In the genomic region with DNA sequence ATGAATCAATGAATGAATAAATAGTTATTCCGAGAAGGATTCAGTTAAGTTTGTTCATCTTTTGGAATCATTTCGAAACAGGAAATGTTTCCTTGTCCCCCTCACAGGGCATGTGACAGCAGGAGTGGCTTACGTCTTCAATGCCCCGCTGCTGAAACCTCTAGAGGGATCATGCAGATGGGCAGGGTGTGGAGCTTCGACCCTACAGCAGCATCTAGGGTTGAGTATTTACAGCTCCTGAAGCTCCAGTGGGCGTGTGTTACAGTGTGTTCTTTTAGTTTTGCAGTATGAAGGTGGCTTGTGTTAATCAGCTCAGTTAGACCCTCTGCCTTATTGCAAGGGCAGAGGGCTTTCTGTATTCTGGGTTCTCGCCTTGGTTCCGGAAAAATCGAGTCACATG, we compare ENCODE assay signal across 19 cellular contexts. TPM values are rescaled to one million over a fixed set of nuclear protein-coding genes. Genes with fewer than 3 reads are reported as not detected.
"Had no signal": no experiment of that assay in that cellular context is flagged by ENCODE, and none has a peak within 500 bp of the region (broad histone marks: within the 10 kb centered on the region; RNA-seq: fewer than 3 reads in every experiment).

No MANE protein-coding gene starts in this region.

- H3K4me3 ChIP-seq: ovary, stomach, vagina had no signal

- H3K27ac Mint-ChIP-seq: activated naive CD4-positive, alpha-beta T cell treated with anti-CD3 and anti-CD28 coated beads, Interleukin-2, amount 10 ng/mL, durations not matched to agents 7 days and 5 days; activated T-helper 17 cell treated with anti-CD3 and anti-CD28 coated beads, Interleukin-2, amount 50 U/mL, for 72 hours; T-helper 17 cell had no signal

- H3K9me3 Mint-ChIP-seq: activated naive CD4-positive, alpha-beta T cell treated with anti-CD3 and anti-CD28 coated beads, Interleukin-2, amount 10 ng/mL, durations not matched to agents 7 days and 5 days; neural crest cell had no signal

- H3K27ac ChIP-seq: ovary, stomach, vagina had no signal

- H3K27me3 ChIP-seq: ovary, stomach, vagina had no signal

- H3K27me3 Mint-ChIP-seq: activated naive CD4-positive, alpha-beta T cell treated with anti-CD3 and anti-CD28 coated beads, Interleukin-2, amount 10 ng/mL, durations not matched to agents 7 days and 5 days; activated T-helper 17 cell treated with anti-CD3 and anti-CD28 coated beads, Interleukin-2, amount 50 U/mL, for 72 hours; central memory CD8-positive, alpha-beta T cell; T-helper 17 cell had no signal

- H3K4me1 Mint-ChIP-seq: activated naive CD4-positive, alpha-beta T cell treated with anti-CD3 and anti-CD28 coated beads, Interleukin-2, amount 10 ng/mL, durations not matched to agents 7 days and 5 days; activated T-helper 17 cell treated with anti-CD3 and anti-CD28 coated beads, Interleukin-2, amount 50 U/mL, for 72 hours; central memory CD8-positive, alpha-beta T cell; immature natural killer cell; T-helper 17 cell had no signal

- H3K36me3 Mint-ChIP-seq: activated naive CD4-positive, alpha-beta T cell treated with anti-CD3 and anti-CD28 coated beads, Interleukin-2, amount 10 ng/mL, durations not matched to agents 7 days and 5 days; immature natural killer cell had no signal

- ATAC-seq: activated T-helper 17 cell treated with anti-CD3 and anti-CD28 coated beads, Interleukin-2, amount 50 U/mL, for 72 hours; left colon; T-helper 17 cell had no signal

- H3K9me3 ChIP-seq: ovary, stomach, vagina had no signal

- H3K36me3 ChIP-seq: ovary, stomach, vagina had no signal

- H3K4me3 Mint-ChIP-seq: activated naive CD4-positive, alpha-beta T cell treated with anti-CD3 and anti-CD28 coated beads, Interleukin-2, amount 10 ng/mL, durations not matched to agents 7 days and 5 days; activated T-helper 17 cell treated with anti-CD3 and anti-CD28 coated beads, Interleukin-2, amount 50 U/mL, for 72 hours; central memory CD8-positive, alpha-beta T cell; immature natural killer cell; neural crest cell; T-helper 17 cell had no signal

- DNase-seq: activated CD4-positive, alpha-beta T cell treated with anti-CD3 and anti-CD28 coated beads, Interleukin-2, amount 50 U/mL, for 1 hour; activated CD4-positive, CD25-positive, alpha-beta regulatory T cell; activated naive CD4-positive, alpha-beta T cell treated with anti-CD3 and anti-CD28 coated beads, Interleukin-2, amount 10 ng/mL, durations not matched to agents 7 days and 5 days; activated T-cell treated with anti-CD3 and anti-CD28 coated beads for 4 hours; dermis blood vessel endothelial cell; erythroblast; immature natural killer cell; left colon; mammary epithelial cell; stimulated activated CD4-positive, alpha-beta T cell treated with anti-CD3 and anti-CD28 coated beads, Interleukin-15, amount 100 ng/mL, for 24 hours; stimulated activated CD4-positive, alpha-beta T cell treated with anti-CD3 and anti-CD28 coated beads, Interleukin-4, amount 100 ng/mL, for 4 hours; stomach; T-helper 17 cell had no signal

RNA-seq across cellular contexts. Expression of a gene that starts 2.6 kb away (rescaled TPM):
- total RNA-seq: activated CD8-positive, alpha-beta memory T cell treated with anti-CD3 and anti-CD28 coated beads for 36 hours; activated T-helper 17 cell treated with anti-CD3 and anti-CD28 coated beads, Interleukin-2, amount 50 U/mL, for 72 hours had no signal
- polyA plus RNA-seq: immature natural killer cell had no signal
